ENCODE assay signal across 1 cellular context in genomic region chr2:27428213-27428977, GRCh38.
TF ChIP-seq lines count a peak whose summit lies in the region.

Gene NRBP1, plus strand, starts transcription at chr2:27428631. Its CDS starts 4,643 bp downstream, at chr2:27433274.

TF ChIP-seq in K562, 482 proteins besides CTCF, POLR2A, EP300 and RAD21 (continued from another document and continues in another):
- TF ChIP-seq, protein P1, sequence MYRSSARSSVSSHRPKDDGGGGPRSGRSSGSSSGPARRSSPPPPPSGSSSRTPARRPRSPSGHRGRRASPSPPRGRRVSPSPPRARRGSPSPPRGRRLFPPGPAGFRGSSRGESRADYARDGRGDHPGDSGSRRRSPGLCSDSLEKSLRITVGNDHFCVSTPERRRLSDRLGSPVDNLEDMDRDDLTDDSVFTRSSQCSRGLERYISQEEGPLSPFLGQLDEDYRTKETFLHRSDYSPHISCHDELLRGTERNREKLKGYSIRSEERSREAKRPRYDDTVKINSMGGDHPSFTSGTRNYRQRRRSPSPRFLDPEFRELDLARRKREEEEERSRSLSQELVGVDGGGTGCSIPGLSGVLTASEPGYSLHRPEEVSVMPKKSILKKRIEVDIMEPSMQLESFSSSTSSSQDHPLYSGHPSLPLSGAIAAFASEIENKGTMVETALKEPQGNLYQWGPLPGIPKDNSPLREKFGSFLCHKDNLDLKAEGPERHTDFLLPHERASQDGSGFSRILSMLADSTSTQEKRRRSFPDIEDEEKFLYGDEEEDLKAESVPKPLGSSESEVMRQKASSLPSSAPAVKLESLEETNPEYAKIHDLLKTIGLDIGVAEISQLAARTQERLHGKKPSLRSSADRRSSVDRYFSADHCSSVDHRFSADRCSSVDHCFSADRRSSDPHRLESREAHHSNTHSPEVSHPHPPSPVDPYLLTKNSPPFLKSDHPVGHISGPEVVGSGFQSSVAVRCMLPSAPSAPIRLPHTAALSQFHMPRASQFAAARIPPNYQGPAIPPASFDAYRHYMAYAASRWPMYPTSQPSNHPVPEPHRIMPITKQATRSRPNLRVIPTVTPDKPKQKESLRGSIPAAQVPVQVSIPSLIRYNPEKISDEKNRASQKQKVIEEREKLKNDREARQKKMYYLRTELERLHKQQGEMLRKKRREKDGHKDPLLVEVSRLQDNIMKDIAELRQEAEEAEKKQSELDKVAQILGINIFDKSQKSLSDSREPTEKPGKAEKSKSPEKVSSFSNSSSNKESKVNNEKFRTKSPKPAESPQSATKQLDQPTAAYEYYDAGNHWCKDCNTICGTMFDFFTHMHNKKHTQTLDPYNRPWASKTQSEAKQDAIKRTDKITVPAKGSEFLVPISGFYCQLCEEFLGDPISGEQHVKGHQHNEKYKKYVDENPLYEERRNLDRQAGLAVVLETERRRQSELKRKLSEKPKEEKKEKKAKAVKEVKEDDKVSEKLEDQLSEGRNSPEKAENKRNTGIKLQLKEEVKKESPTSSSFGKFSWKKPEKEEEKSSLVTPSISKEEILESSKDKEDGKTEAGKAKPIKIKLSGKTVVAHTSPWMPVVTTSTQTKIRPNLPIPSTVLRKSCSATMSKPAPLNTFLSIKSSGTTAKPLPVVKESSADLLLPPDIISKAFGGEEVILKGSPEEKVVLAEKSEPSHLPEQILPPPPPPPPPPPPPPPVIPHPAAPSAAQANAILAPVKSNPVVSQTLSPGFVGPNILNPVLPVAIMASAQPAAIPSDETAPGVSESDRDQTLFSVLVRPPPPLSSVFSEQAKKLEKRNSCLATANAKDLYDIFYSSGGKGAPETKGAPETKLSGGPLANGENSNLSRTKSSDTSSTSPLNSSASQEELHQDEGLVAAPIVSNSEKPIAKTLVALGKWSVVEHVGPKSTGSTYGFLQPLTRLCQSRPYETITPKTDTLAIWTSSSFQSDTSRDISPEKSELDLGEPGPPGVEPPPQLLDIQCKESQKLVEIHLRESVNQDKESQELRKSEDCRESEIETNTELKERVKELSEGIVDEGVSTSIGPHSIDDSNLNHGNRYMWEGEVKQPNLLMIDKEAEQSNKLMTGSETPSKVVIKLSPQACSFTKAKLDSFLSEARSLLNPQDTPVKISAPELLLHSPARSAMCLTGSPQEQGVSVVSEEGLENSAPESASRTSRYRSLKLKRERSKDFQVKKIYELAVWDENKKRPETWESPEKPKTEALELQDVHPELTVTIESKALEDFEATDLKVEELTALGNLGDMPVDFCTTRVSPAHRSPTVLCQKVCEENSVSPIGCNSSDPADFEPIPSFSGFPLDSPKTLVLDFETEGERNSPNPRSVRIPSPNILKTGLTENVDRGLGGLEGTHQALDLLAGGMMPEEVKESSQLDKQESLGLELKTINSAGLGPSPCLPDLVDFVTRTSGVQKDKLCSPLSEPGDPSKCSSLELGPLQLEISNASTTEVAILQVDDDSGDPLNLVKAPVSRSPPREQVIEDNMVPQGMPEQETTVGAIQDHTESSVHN (IDR thresholded peaks at IDR 0.05; ENCODE audit: borderline replicate concordance in 1 of 2, low read depth in 1 of 2), result no peak
- TF ChIP-seq SRSF1 (IDR thresholded peaks at IDR 0.05; ENCODE audit: low read depth, low read length) (no peak), YY1 (IDR thresholded peaks at IDR 0.05; ENCODE audit: borderline replicate concordance in 1 of 3, control insufficient read depth in 1 of 3, extremely low read depth in 1 of 3, insufficient read depth in 3 of 3, insufficient read length in 1 of 3, insufficient replicate concordance in 2 of 3, low read depth in 1 of 3, low read length in 2 of 3) (peak; percentile 24 to 88 (median 78)), ZMIZ1 (IDR thresholded peaks at IDR 0.05; ENCODE audit: low read depth in 2 of 2, low read length in 2 of 2) (peak in 1 of 2 experiments; percentile 65; a peak in 1 of 4 replicates), ZBTB26 (CRISPR knock-in tag; IDR thresholded peaks at IDR 0.05) (peak; percentile 10; the same call in 1 of the 2 replicates), FOXK2 (conservative IDR thresholded peaks at IDR 0.05 in 1 of 2, IDR thresholded peaks at IDR 0.05 in 1 of 2; ENCODE audit: low read depth in 2 of 2) (peak in 1 of 2 experiments; percentile 51; a peak in 1 of 4 replicates), FOSL1 (tag; conservative IDR thresholded peaks at IDR 0.05) (0 out of 2 replicates have a peak, but pooled peaks have one; percentile 11), STAG1 (CRISPR knock-in tag; IDR thresholded peaks at IDR 0.05; ENCODE audit: borderline replicate concordance) (no peak), ILK (tag; IDR thresholded peaks at IDR 0.05; ENCODE audit: borderline replicate concordance, low read depth) (no peak)
- TF ChIP-seq, protein P2, sequence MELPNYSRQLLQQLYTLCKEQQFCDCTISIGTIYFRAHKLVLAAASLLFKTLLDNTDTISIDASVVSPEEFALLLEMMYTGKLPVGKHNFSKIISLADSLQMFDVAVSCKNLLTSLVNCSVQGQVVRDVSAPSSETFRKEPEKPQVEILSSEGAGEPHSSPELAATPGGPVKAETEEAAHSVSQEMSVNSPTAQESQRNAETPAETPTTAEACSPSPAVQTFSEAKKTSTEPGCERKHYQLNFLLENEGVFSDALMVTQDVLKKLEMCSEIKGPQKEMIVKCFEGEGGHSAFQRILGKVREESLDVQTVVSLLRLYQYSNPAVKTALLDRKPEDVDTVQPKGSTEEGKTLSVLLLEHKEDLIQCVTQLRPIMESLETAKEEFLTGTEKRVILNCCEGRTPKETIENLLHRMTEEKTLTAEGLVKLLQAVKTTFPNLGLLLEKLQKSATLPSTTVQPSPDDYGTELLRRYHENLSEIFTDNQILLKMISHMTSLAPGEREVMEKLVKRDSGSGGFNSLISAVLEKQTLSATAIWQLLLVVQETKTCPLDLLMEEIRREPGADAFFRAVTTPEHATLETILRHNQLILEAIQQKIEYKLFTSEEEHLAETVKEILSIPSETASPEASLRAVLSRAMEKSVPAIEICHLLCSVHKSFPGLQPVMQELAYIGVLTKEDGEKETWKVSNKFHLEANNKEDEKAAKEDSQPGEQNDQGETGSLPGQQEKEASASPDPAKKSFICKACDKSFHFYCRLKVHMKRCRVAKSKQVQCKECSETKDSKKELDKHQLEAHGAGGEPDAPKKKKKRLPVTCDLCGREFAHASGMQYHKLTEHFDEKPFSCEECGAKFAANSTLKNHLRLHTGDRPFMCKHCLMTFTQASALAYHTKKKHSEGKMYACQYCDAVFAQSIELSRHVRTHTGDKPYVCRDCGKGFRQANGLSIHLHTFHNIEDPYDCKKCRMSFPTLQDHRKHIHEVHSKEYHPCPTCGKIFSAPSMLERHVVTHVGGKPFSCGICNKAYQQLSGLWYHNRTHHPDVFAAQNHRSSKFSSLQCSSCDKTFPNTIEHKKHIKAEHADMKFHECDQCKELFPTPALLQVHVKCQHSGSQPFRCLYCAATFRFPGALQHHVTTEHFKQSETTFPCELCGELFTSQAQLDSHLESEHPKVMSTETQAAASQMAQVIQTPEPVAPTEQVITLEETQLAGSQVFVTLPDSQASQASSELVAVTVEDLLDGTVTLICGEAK (IDR thresholded peaks at IDR 0.05), result peak; percentile 55; the same call in 1 of the 2 replicates
- TF ChIP-seq, protein P2 (CRISPR knock-in tag; IDR thresholded peaks at IDR 0.05), result no peak
- TF ChIP-seq, protein P3, sequence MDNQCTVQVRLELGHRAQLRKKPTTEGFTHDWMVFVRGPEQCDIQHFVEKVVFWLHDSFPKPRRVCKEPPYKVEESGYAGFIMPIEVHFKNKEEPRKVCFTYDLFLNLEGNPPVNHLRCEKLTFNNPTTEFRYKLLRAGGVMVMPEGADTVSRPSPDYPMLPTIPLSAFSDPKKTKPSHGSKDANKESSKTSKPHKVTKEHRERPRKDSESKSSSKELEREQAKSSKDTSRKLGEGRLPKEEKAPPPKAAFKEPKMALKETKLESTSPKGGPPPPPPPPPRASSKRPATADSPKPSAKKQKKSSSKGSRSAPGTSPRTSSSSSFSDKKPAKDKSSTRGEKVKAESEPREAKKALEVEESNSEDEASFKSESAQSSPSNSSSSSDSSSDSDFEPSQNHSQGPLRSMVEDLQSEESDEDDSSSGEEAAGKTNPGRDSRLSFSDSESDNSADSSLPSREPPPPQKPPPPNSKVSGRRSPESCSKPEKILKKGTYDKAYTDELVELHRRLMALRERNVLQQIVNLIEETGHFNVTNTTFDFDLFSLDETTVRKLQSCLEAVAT (IDR thresholded peaks at IDR 0.05), result peak in 1 of 2 experiments; percentile 59; a peak in 2 of 4 replicates
- TF ChIP-seq, protein P4, sequence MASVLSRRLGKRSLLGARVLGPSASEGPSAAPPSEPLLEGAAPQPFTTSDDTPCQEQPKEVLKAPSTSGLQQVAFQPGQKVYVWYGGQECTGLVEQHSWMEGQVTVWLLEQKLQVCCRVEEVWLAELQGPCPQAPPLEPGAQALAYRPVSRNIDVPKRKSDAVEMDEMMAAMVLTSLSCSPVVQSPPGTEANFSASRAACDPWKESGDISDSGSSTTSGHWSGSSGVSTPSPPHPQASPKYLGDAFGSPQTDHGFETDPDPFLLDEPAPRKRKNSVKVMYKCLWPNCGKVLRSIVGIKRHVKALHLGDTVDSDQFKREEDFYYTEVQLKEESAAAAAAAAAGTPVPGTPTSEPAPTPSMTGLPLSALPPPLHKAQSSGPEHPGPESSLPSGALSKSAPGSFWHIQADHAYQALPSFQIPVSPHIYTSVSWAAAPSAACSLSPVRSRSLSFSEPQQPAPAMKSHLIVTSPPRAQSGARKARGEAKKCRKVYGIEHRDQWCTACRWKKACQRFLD (CRISPR knock-in tag; IDR thresholded peaks at IDR 0.05), result 0 out of 2 replicates have a peak, but pooled peaks have one; percentile 33
- TF ChIP-seq, protein P5, sequence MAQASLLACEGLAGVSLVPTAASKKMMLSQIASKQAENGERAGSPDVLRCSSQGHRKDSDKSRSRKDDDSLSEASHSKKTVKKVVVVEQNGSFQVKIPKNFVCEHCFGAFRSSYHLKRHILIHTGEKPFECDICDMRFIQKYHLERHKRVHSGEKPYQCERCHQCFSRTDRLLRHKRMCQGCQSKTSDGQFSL (CRISPR knock-in tag; IDR thresholded peaks at IDR 0.05), result peak; percentile 48; the same call in 1 of the 2 replicates
- TF ChIP-seq, protein P5 (tag; IDR thresholded peaks at IDR 0.05), result no peak
